In the genomic region with DNA sequence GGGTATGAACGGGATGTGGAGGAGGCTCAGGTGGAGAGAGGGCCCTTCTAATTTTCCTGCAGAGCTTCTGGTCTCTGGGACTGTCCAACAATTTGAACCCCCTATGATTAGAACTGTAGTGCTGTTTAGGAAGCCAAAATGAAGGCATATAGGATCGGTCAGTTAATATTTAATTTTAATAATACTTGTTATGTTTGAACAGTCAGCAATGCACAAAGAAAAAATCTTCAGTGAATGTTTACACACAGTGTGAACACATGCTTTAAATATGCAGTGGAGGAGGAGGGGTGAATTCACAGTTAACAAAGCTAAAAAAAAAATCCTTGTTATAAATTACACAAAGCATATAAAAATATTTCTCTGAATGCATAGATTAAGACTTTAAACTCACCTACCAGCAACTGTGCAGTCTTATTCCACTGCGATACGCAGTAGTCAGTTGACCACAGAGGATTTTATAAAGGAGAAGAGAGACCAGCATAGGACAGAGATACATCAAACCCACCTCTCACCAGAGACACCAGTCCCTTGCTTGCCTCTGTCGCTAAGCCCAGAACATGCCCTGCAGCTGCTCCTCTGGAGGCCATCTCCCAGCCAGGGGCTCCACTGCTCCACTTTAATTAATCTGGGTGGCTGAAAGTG, we compare ENCODE assay signal across 14 cellular contexts. TPM values are rescaled to one million over a fixed set of nuclear protein-coding genes. Genes with fewer than 3 reads are reported as not detected.
DNase-seq lines count a peak whose midpoint lies in the region; ATAC-seq and TF ChIP-seq lines count a peak whose summit lies in the region.
"Had no signal": no experiment of that assay in that cellular context is flagged by ENCODE, and none has a peak within 500 bp of the region (broad histone marks: within the 10 kb centered on the region; RNA-seq: fewer than 3 reads in every experiment).

No MANE protein-coding gene starts in this region.

- H3K36me3 Mint-ChIP-seq in nephron (ENCODE audit: low read depth) = peaks cover 46% of the 10 kb centered on the region

- H3K9me3 Mint-ChIP-seq in nephron = no peaks in the 10 kb centered on the region
- H3K9me3 Mint-ChIP-seq: activated T-cell treated with anti-CD3 and anti-CD28 coated beads, Interleukin-2, amount 50 U/mL, for 24 hours had no signal

- no peaks in the 10 kb centered on the region for H3K27me3 Mint-ChIP-seq in nephron (ENCODE audit: low read depth)
- H3K27me3 Mint-ChIP-seq: activated T-cell treated with anti-CD3 and anti-CD28 coated beads, Interleukin-2, amount 50 U/mL, for 24 hours had no signal

- ATAC-seq in HG03039 (IDR thresholded peaks at IDR 0.05; ENCODE audit: unreplicated experiment) = no peak

- H3K4me3 Mint-ChIP-seq in nephron = peak overlapping the region in 2 of 3 experiments; percentile 24 to 25
- H3K4me3 Mint-ChIP-seq: activated T-cell treated with anti-CD3 and anti-CD28 coated beads, Interleukin-2, amount 50 U/mL, for 24 hours had no signal

- POLR2A ChIA-PET in AG04450 (lab: Yijun Ruan, JAX) = interaction anchor here (1.1 to 2.3 kb wide), 2 partner anchors 33 to 54 kb away, joined by 3 to 6 read pairs; no protein-coding TSS in a partner anchor

- TF ChIP-seq CTCF in AG04450 (IDR thresholded peaks at IDR 0.05; ENCODE audit: low read depth, low read length) (no peak), Peyer's patch (IDR thresholded peaks at IDR 0.05) (no peak), esophagus muscularis mucosa (IDR thresholded peaks at IDR 0.05) (no peak), nephron (IDR thresholded peaks at IDR 0.05; ENCODE audit: unreplicated experiment in 3 of 3) (no peak)

- H3K27me3 ChIP-seq in AG04450 (ENCODE audit: control insufficient read depth, insufficient read depth, low read length) (no peaks in the 10 kb centered on the region), Peyer's patch (no peaks in the 10 kb centered on the region), esophagus muscularis mucosa (no peaks in the 10 kb centered on the region)
- H3K27me3 ChIP-seq: SJCRH30 had no signal

- intact Hi-C loops in esophagus muscularis mucosa (cut with DNase I) = no loop called here

- no peak for TF ChIP-seq EP300 in esophagus muscularis mucosa (IDR thresholded peaks at IDR 0.05)

- H3K4me3 ChIP-seq in AG04450 (ENCODE audit: low read depth, low read length) (no peak overlapping the region), Peyer's patch (no peak overlapping the region), esophagus muscularis mucosa (no peak overlapping the region)
- H3K4me3 ChIP-seq: SJCRH30 had no signal

- H3K36me3 ChIP-seq in Peyer's patch = peaks cover 0 to 26% (median 0%) of the 10 kb centered on the region in 3 donors
- peaks cover 32 to 60% (median 50%) of the 10 kb centered on the region in 4 donors for H3K36me3 ChIP-seq in esophagus muscularis mucosa

- no peak for TF ChIP-seq POLR2A in Peyer's patch (IDR thresholded peaks at IDR 0.05)
- TF ChIP-seq POLR2A in esophagus muscularis mucosa (IDR thresholded peaks at IDR 0.05; ENCODE audit: low read depth) = no peak

- no peak for DNase-seq in AG04450 (ENCODE audit: low read depth, low spot score)
- no peak for DNase-seq in Peyer's patch
- no peak for DNase-seq in esophagus muscularis mucosa (ENCODE audit: extremely low spot score)
- no peak for DNase-seq in HK-2 (ENCODE audit: unreplicated experiment)
- DNase-seq in DMS79 treated with DMSO at 0.1 percent for 48 hours (lab: John Stamatoyannopoulos, UW) = no peak
- no peak for DNase-seq in NCI-H1105 (lab: John Stamatoyannopoulos, UW)
- DNase-seq: activated CD4-positive, CD25-positive, alpha-beta regulatory T cell; activated T-cell treated with anti-CD3 and anti-CD28 coated beads, Interleukin-2, amount 50 U/mL, for 24 hours; NCI-H345; SJCRH30; stimulated activated CD4-positive, alpha-beta T cell treated with anti-CD3 and anti-CD28 coated beads, Interleukin-4, amount 100 ng/mL, for 4 hours had no signal

- H3K4me1 Mint-ChIP-seq in nephron = peaks cover 48% of the 10 kb centered on the region

- peaks cover 0 to 56% (median 7%) of the 10 kb centered on the region in 4 donors for H3K4me1 ChIP-seq in Peyer's patch
- peaks cover 18 to 69% (median 63%) of the 10 kb centered on the region in 4 donors for H3K4me1 ChIP-seq in esophagus muscularis mucosa

- peak overlapping the region; percentile 76 to 90 (median 79) for H3K27ac Mint-ChIP-seq in nephron
- H3K27ac Mint-ChIP-seq: activated T-cell treated with anti-CD3 and anti-CD28 coated beads, Interleukin-2, amount 50 U/mL, for 24 hours had no signal

- H3K9me3 ChIP-seq in AG04450 (ENCODE audit: control insufficient read depth, insufficient read depth, low read length) (no peaks in the 10 kb centered on the region), Peyer's patch (no peaks in the 10 kb centered on the region), esophagus muscularis mucosa (no peaks in the 10 kb centered on the region)
- H3K9me3 ChIP-seq: SJCRH30 had no signal

- H3K27ac ChIP-seq in AG04450 (ENCODE audit: low read depth, low read length) (peak overlapping the region; percentile 77), Peyer's patch (peak overlapping the region in 3 of 4 donors; percentile 60 to 85 (median 79)), esophagus muscularis mucosa (replicated peaks in 1 of 4) (peak overlapping the region; percentile 53 to 77 (median 68))
- H3K27ac ChIP-seq: SJCRH30 had no signal

- 61% methylated on average over 5 of the region's 5 CpGs for WGBS in esophagus muscularis mucosa

- CTCF ChIA-PET in AG04450 (lab: Charles Lee) = interaction anchor here (0.8 to 8.4 kb wide), 3 partner anchors 56 to 143 kb away, joined by 3 to 192 read pairs (median 5); a partner anchor contains a TSS

RNA-seq across cellular contexts. Expression of a gene that starts 14.6 kb away (rescaled TPM):
- 32.8 and 39.8 TPM in 2 replicates for polyA plus RNA-seq in AG04450 (2011; rRNA removed)
- polyA minus RNA-seq in AG04450 (2011; rRNA and poly(A)+ RNA removed) = 25.9 and 32.7 TPM in 2 replicates
- total RNA-seq in Peyer's patch (10 to 100 TPM; 18.2 to 24.7 (median 21.4) TPM), esophagus muscularis mucosa (10 to 100 TPM; 73.1 to 96.2 (median 87.4) TPM)

RNA-seq across cellular contexts. Expression of a gene that starts 26.2 kb away (rescaled TPM):
- polyA plus RNA-seq in AG04450 (2011; rRNA removed) = 70.6 and 120 TPM in 2 replicates
- 11.0 and 15.2 TPM in 2 replicates for polyA minus RNA-seq in AG04450 (2011; rRNA and poly(A)+ RNA removed)
- total RNA-seq in Peyer's patch (1,000 to 10,000 TPM in 1 of 4 donors, 100 to 1,000 TPM in 2, 10 to 100 TPM in 1; 77.2 to 1,326 (median 139) TPM), esophagus muscularis mucosa (10 to 100 TPM; 28.8 to 65.6 (median 38.9) TPM)

RNA-seq across cellular contexts. Expression of a gene that starts 58.5 kb away (rescaled TPM):
- polyA plus RNA-seq in AG04450 (2011; rRNA removed) = 21.5 and 21.7 TPM in 2 replicates
- polyA minus RNA-seq in AG04450 (2011; rRNA and poly(A)+ RNA removed) = 33.3 and 42.7 TPM in 2 replicates
- 100 to 1,000 TPM; 190 to 683 (median 305) TPM for total RNA-seq in Peyer's patch
- total RNA-seq in esophagus muscularis mucosa = 1 to 10 TPM in 3 of 4 donors, under 1 TPM in 1; 0.50 to 2.9 (median 1.9) TPM
- total RNA-seq: G401 had no signal

Comparison
In these comparisons a context has a peak if more than half of its experiments do, and no peak if none do; other contexts are left out.
1. RNA of a gene that starts 58.5 kb away (total RNA-seq): 190 to 683 TPM in Peyer's patch; 0.50 to 2.9 TPM in esophagus muscularis mucosa; every median in the first group is over 10 times any median in the second.
2. Peak in every context shown above with its lines, with median percentiles within 50 percentile points of each other: H3K27ac ChIP-seq.